In genomic region chr2:128535928-128536327, GRCh38 we compare ENCODE assay signal across 12 cellular contexts.
DNase-seq lines count a peak whose midpoint lies in the region; ATAC-seq, FAIRE-seq and TF ChIP-seq lines count a peak whose summit lies in the region.
"Had no signal": no experiment of that assay in that cellular context is flagged by ENCODE, and none has a peak within 500 bp of the region (broad histone marks: within the 10 kb centered on the region; RNA-seq: fewer than 3 reads in every experiment).

No MANE protein-coding gene starts in this region.

- no peak for FAIRE-seq in small intestine (lab: Jason Lieb, UNC)

- intact Hi-C loops in Panc1 (cut with micrococcal nuclease; ENCODE audit: unreplicated experiment) = no loop called here
- intact Hi-C loops in testis (cut with DNase I; ENCODE audit: low total_unique reads) = no loop called here
- intact Hi-C loops in heart left ventricle (cut with DNase I) = loop anchor here in 4 of 10 donors (10.0 kb wide), 1 partner anchor 211 kb away; no protein-coding TSS in a partner anchor

- ATAC-seq in Panc1 (peak; percentile 78), heart left ventricle (no peak)

- WGBS in testis, 2 donors = 82 to 89% methylated on average over 8 of the region's 8 CpGs
- 85 to 89% (median 87%) methylated on average over 8 of the region's 8 CpGs for WGBS in heart left ventricle, 4 donors
- 86 to 91% (median 89%) methylated on average over 8 of the region's 8 CpGs for WGBS in small intestine, 3 donors

- POLR2A ChIA-PET in Panc1 (lab: Charles Lee) = no interaction called here

- no peak for TF ChIP-seq POLR2A in testis (IDR thresholded peaks at IDR 0.05)
- TF ChIP-seq POLR2A in heart left ventricle (IDR thresholded peaks at IDR 0.05) = no peak

- no peaks in the 10 kb centered on the region for H3K9me3 ChIP-seq in Panc1 (ENCODE audit: control insufficient read depth, insufficient read depth, low read depth, low read length)
- no peaks in the 10 kb centered on the region for H3K9me3 ChIP-seq in testis
- H3K9me3 ChIP-seq in heart left ventricle = no peaks in the 10 kb centered on the region
- H3K9me3 ChIP-seq in small intestine (ENCODE audit: control insufficient read depth, low read depth) = no peaks in the 10 kb centered on the region

- no TSS peak for BruUV-seq in Panc1 (replicated peaks; lab: Mats Ljungman, UMichigan)

- DNase-seq in GM04504 (ENCODE audit: low read depth) (peak; percentile 42), Panc1 (ENCODE audit: low read depth, low spot score) (no peak), fibroblast of gingiva (ENCODE audit: low read depth) (peak; percentile 70), renal cortical epithelial cell (ENCODE audit: low read depth) (peak; percentile 35), testis (no peak), heart left ventricle (no peak), small intestine (no peak)
- DNase-seq: activated CD4-positive, alpha-beta T cell treated with anti-CD3 and anti-CD28 coated beads for 1 hour; activated naive CD4-positive, alpha-beta T cell treated with anti-CD3 and anti-CD28 coated beads, Interleukin-2, amount 10 ng/mL, durations not matched to agents 7 days and 5 days; left cardiac atrium; NCI-H187 had no signal

- H3K4me1 ChIP-seq in Panc1 (ENCODE audit: control insufficient read depth, insufficient read depth, low read length) = no peaks in the 10 kb centered on the region
- peaks cover 11% of the 10 kb centered on the region for H3K4me1 ChIP-seq in testis
- no peaks in the 10 kb centered on the region for H3K4me1 ChIP-seq in heart left ventricle
- no peaks in the 10 kb centered on the region for H3K4me1 ChIP-seq in small intestine (ENCODE audit: control insufficient read depth in 2 of 2, insufficient read depth in 1 of 2, low read depth in 1 of 2, low read length in 1 of 2)
- H3K4me1 ChIP-seq: parathyroid adenoma had no signal

- H3K27ac ChIP-seq in Panc1 (ENCODE audit: low read length) (no peak overlapping the region), testis (peak overlapping the region in 1 of 2 donors; percentile 39), heart left ventricle (no peak overlapping the region), small intestine (ENCODE audit: low read depth in 1 of 2, low read length in 1 of 2) (no peak overlapping the region)
- H3K27ac ChIP-seq: parathyroid adenoma had no signal

- in situ Hi-C loops in Panc1 (cut with HindIII; ENCODE audit: low pct_unique_long_range_greater_than_20kb, low sequenced_read_pairs) = no loop called here

- H3K36me3 ChIP-seq in Panc1 (ENCODE audit: control insufficient read depth, insufficient read depth, low read length) (no peaks in the 10 kb centered on the region), testis (ENCODE audit: low read depth, missing control alignments) (no peaks in the 10 kb centered on the region), heart left ventricle (no peaks in the 10 kb centered on the region), small intestine (ENCODE audit: control insufficient read depth in 2 of 2, insufficient read depth in 2 of 2, low read length in 2 of 2) (no peaks in the 10 kb centered on the region)

- TF ChIP-seq CTCF in Panc1 (IDR thresholded peaks at IDR 0.05) = no peak
- no peak for TF ChIP-seq CTCF in testis (IDR thresholded peaks at IDR 0.05)
- TF ChIP-seq CTCF in heart left ventricle (IDR thresholded peaks at IDR 0.05) = no peak

- H3K4me3 ChIP-seq in Panc1 (ENCODE audit: low read depth in 2 of 2, low read length in 2 of 2) (no peak overlapping the region), testis (no peak overlapping the region), heart left ventricle (no peak overlapping the region), small intestine (ENCODE audit: low read depth in 1 of 2, low read length in 2 of 2) (no peak overlapping the region)

- H3K27me3 ChIP-seq in Panc1 (ENCODE audit: control insufficient read depth, insufficient read depth, low read length) (no peaks in the 10 kb centered on the region), testis (no peaks in the 10 kb centered on the region), heart left ventricle (no peaks in the 10 kb centered on the region), small intestine (ENCODE audit: control insufficient read depth in 2 of 2, insufficient read depth in 2 of 2, low read length in 2 of 2) (no peaks in the 10 kb centered on the region)

- CTCF ChIA-PET in Panc1 (lab: Charles Lee) = no interaction called here

Comparison
In these comparisons a context has a peak if more than half of its experiments do, and no peak if none do; other contexts are left out.
1. DNase-seq: peak in GM04504 (single experiment), fibroblast of gingiva (single experiment) and renal cortical epithelial cell (single experiment); none in Panc1 (single experiment), testis (single experiment), heart left ventricle (0 of 5) and small intestine (single experiment).